Comparison of ENCODE assay signal across 9 cellular contexts in the genomic region with DNA sequence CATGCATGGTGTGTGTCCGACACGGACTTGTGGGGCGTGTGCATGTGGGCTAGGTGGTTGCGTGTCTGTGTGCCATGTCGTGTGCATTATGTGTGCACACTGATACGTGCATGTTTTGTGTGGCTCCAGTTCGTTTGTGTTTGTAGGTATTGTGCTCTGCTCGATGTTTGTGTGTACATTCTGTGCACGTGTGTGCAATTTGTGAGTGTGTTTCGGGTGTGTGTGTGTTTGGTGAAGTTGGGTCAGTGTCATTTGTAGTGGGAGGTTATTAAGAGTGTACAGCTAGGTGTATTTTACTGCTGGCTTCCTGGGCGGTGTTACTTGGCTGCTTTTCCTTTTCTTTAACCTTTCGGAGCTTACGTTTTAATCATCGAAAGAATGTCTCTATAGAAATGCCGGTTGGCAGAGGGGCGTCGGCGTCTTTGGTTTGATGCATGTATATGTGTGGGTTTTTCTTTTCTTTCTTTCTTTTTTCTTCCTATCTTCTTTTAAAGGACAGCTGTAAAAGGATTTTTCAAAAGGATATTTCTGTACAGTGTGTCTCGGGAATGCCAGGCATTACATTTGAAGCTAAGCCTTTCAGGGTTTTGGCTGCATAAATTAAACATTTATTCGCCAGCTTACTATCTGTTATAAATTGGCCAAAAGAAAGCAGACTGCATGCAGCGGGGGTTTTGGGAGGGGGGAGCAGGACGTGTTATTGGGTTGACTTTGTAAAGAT. TPM values are rescaled to one million over a fixed set of nuclear protein-coding genes. Genes with fewer than 3 reads are reported as not detected.
A peak's percentile ranks its signal among the peaks of the same experiment; 100 is the strongest.
DNase-seq lines count a peak whose midpoint lies in the region; ATAC-seq and TF ChIP-seq lines count a peak whose summit lies in the region.
"Had no signal": no experiment of that assay in that cellular context is flagged by ENCODE, and none has a peak within 500 bp of the region (broad histone marks: within the 10 kb centered on the region; RNA-seq: fewer than 3 reads in every experiment).

No MANE protein-coding gene starts in this region.

- H3K4me3 ChIP-seq in A673 (ENCODE audit: low read depth, low read length, poor library complexity, severe bottlenecking) (peak overlapping the region; percentile 34), endocrine pancreas (ENCODE audit: control insufficient read depth, insufficient read depth, low read length) (peak overlapping the region; percentile 90), mucosa of rectum (ENCODE audit: low read length in 2 of 2) (peak overlapping the region; percentile 69 to 75)

- H3K4me1 ChIP-seq in A673 (ENCODE audit: insufficient read depth, low read length, poor library complexity, severe bottlenecking) (no peaks in the 10 kb centered on the region), endocrine pancreas (ENCODE audit: control insufficient read depth, insufficient read depth, low read length) (peaks cover 28% of the 10 kb centered on the region), mucosa of rectum (ENCODE audit: control insufficient read depth in 2 of 2, insufficient read depth in 2 of 2, low read length in 2 of 2) (peaks cover 6 to 8% of the 10 kb centered on the region in 2 donors)

- H3K9ac ChIP-seq in endocrine pancreas (ENCODE audit: control insufficient read depth, insufficient read depth, low read length) = peak overlapping the region; percentile 27
- H3K9ac ChIP-seq in mucosa of rectum (ENCODE audit: low read depth in 1 of 2, low read length in 2 of 2) = peak overlapping the region; percentile 38 to 47

- no peak overlapping the region for H3K27ac ChIP-seq in A673 (ENCODE audit: low read depth, low read length, poor library complexity, severe bottlenecking)
- H3K27ac ChIP-seq in mucosa of rectum (ENCODE audit: low read depth in 2 of 2, low read length in 2 of 2) = no peak overlapping the region

- H3K27me3 ChIP-seq in A673 (replicated peaks; ENCODE audit: insufficient read depth, low read depth, low read length, poor library complexity) = peaks cover 72% of the 10 kb centered on the region
- no peaks in the 10 kb centered on the region for H3K27me3 ChIP-seq in endocrine pancreas (ENCODE audit: control insufficient read depth, insufficient read depth, low read length)
- no peaks in the 10 kb centered on the region for H3K27me3 ChIP-seq in mucosa of rectum (ENCODE audit: control insufficient read depth in 2 of 2, insufficient read depth in 2 of 2, low read length in 2 of 2)

- ATAC-seq in GM21723 (IDR thresholded peaks at IDR 0.05; ENCODE audit: unreplicated experiment) = no peak

- H3K27ac Mint-ChIP-seq in activated T-helper 1 cell treated with anti-CD3 and anti-CD28 coated beads, Interleukin-12 subunit alpha, Interleukin-12 subunit beta, Interleukin-2, Interleukin-4 antibody, amounts not matched to agents 30 ng/mL and 10 ng/mL and 1 ng/mL, durations not matched to agents 14 hours and 24 hours and 36 hours = no peak overlapping the region

- no peaks in the 10 kb centered on the region for H3K9me3 Mint-ChIP-seq in activated T-helper 1 cell treated with anti-CD3 and anti-CD28 coated beads, Interleukin-12 subunit alpha, Interleukin-12 subunit beta, Interleukin-2, Interleukin-4 antibody, amounts not matched to agents 30 ng/mL and 10 ng/mL and 1 ng/mL, durations not matched to agents 14 hours and 24 hours and 36 hours

- no peak for TF ChIP-seq CTCF in A673 (conservative IDR thresholded peaks at IDR 0.05; ENCODE audit: low read depth, low read length)

- CTCF ChIA-PET in A673 (lab: Charles Lee) = no interaction called here

- H3K36me3 ChIP-seq in A673 (ENCODE audit: insufficient read depth, low read length, poor library complexity, severe bottlenecking) (no peaks in the 10 kb centered on the region), endocrine pancreas (ENCODE audit: control insufficient read depth, insufficient read depth, low read length) (no peaks in the 10 kb centered on the region), mucosa of rectum (ENCODE audit: control insufficient read depth in 2 of 2, insufficient read depth in 2 of 2, low read length in 2 of 2) (no peaks in the 10 kb centered on the region)

- H3K4me3 Mint-ChIP-seq in activated T-helper 1 cell treated with anti-CD3 and anti-CD28 coated beads, Interleukin-12 subunit alpha, Interleukin-12 subunit beta, Interleukin-2, Interleukin-4 antibody, amounts not matched to agents 30 ng/mL and 10 ng/mL and 1 ng/mL, durations not matched to agents 14 hours and 24 hours and 36 hours = no peak overlapping the region

- BruUV-seq in A673 (replicated peaks; lab: Mats Ljungman, UMichigan) = no TSS peak

- no peak for DNase-seq in A673 (ENCODE audit: low spot score)
- peak; percentile 47 for DNase-seq in NCI-H1694 treated with DMSO at 0.1 percent for 48 hours (lab: John Stamatoyannopoulos, UW)
- no peak for DNase-seq in COLO668 (lab: John Stamatoyannopoulos, UW; ENCODE audit: unreplicated experiment)
- no peak for DNase-seq in activated T-helper 1 cell treated with anti-CD3 and anti-CD28 coated beads, Interleukin-12 subunit alpha, Interleukin-12 subunit beta, Interleukin-2, Interleukin-4 antibody, amounts not matched to agents 30 ng/mL and 10 ng/mL and 1 ng/mL, durations not matched to agents 14 hours and 24 hours and 36 hours (ENCODE audit: low spot score)
- no peak for DNase-seq in mucosa of gallbladder (ENCODE audit: low spot score)
- DNase-seq: SIG-M5 had no signal

- POLR2A ChIA-PET in A673 (lab: Charles Lee; ENCODE audit: low non-redundant PET) = no interaction called here

- no peaks in the 10 kb centered on the region for H3K9me3 ChIP-seq in A673 (ENCODE audit: low read depth, low read length, poor library complexity, severe bottlenecking)
- no peaks in the 10 kb centered on the region for H3K9me3 ChIP-seq in endocrine pancreas (ENCODE audit: control insufficient read depth, low read length)
- no peaks in the 10 kb centered on the region for H3K9me3 ChIP-seq in mucosa of rectum (ENCODE audit: control insufficient read depth in 2 of 2, low read length in 2 of 2)

- peaks cover 10% of the 10 kb centered on the region for H3K27me3 Mint-ChIP-seq in activated T-helper 1 cell treated with anti-CD3 and anti-CD28 coated beads, Interleukin-12 subunit alpha, Interleukin-12 subunit beta, Interleukin-2, Interleukin-4 antibody, amounts not matched to agents 30 ng/mL and 10 ng/mL and 1 ng/mL, durations not matched to agents 14 hours and 24 hours and 36 hours (ENCODE audit: insufficient read depth)

- peaks cover 2% of the 10 kb centered on the region for H3K36me3 Mint-ChIP-seq in activated T-helper 1 cell treated with anti-CD3 and anti-CD28 coated beads, Interleukin-12 subunit alpha, Interleukin-12 subunit beta, Interleukin-2, Interleukin-4 antibody, amounts not matched to agents 30 ng/mL and 10 ng/mL and 1 ng/mL, durations not matched to agents 14 hours and 24 hours and 36 hours (ENCODE audit: low read depth)

- intact Hi-C loops in A673 (cut with micrococcal nuclease; ENCODE audit: unreplicated experiment) = no loop called here
- intact Hi-C loops in activated T-helper 1 cell treated with anti-CD3 and anti-CD28 coated beads, Interleukin-12 subunit alpha, Interleukin-12 subunit beta, Interleukin-2, Interleukin-4 antibody, amounts not matched to agents 30 ng/mL and 10 ng/mL and 1 ng/mL, durations not matched to agents 14 hours and 24 hours and 36 hours (cut with micrococcal nuclease) = no loop called here

- no peaks in the 10 kb centered on the region for H3K4me1 Mint-ChIP-seq in activated T-helper 1 cell treated with anti-CD3 and anti-CD28 coated beads, Interleukin-12 subunit alpha, Interleukin-12 subunit beta, Interleukin-2, Interleukin-4 antibody, amounts not matched to agents 30 ng/mL and 10 ng/mL and 1 ng/mL, durations not matched to agents 14 hours and 24 hours and 36 hours (ENCODE audit: low read depth)

RNA-seq across cellular contexts. Expression of gene ASXL3, which starts 1.3 kb away (rescaled TPM):
- 0.11 TPM in 2 replicates for total RNA-seq in A673 (2021)
- not detected in 2 replicates for total RNA-seq in activated T-helper 1 cell treated with anti-CD3 and anti-CD28 coated beads, Interleukin-12 subunit alpha, Interleukin-12 subunit beta, Interleukin-2, Interleukin-4 antibody, amounts not matched to agents 30 ng/mL and 10 ng/mL and 1 ng/mL, durations not matched to agents 14 hours and 24 hours and 36 hours
- total RNA-seq in mucosa of gallbladder = 12.2 TPM

Comparison
In these comparisons a context has a peak if more than half of its experiments do, and no peak if none do; other contexts are left out.
1. H3K4me3 ChIP-seq: peak in every context shown above with its lines; median percentile 90 in endocrine pancreas; 72 in mucosa of rectum; 34 in A673.
2. RNA of gene ASXL3, which starts 1.3 kb away (total RNA-seq): 12.2 TPM in mucosa of gallbladder (single experiment); 0.11 TPM in A673 and not detected in activated T-helper 1 cell treated with anti-CD3 and anti-CD28 coated beads, Interleukin-12 subunit alpha, Interleukin-12 subunit beta, Interleukin-2, Interleukin-4 antibody, amounts not matched to agents 30 ng/mL and 10 ng/mL and 1 ng/mL, durations not matched to agents 14 hours and 24 hours and 36 hours; every median in the first group is over 10 times any median in the second.